ENCODE assay signal across 16 cellular contexts in the genomic region with DNA sequence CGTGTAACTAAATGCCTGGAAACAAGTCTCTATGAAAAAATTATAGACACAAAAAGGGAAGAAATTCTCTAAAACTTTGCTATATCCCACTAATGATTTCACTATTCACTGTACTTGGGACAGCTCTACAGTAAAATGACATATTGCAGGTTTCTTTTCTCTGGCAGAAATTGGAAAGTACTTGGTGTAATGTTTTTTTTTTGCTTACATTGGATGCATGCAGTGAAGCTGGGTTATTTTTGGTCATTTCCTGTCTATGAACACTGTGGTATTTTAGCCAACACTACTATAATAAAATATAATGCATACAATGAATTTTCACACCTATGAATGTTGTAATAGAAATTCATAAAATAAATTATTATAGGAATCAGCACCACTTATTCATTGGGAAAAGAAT.
DNase-seq lines count a peak whose midpoint lies in the region; ATAC-seq and TF ChIP-seq lines count a peak whose summit lies in the region.
"Had no signal": no experiment of that assay in that cellular context is flagged by ENCODE, and none has a peak within 500 bp of the region (broad histone marks: within the 10 kb centered on the region; RNA-seq: fewer than 3 reads in every experiment).

No MANE protein-coding gene starts in this region.

- no peak for ATAC-seq in naive thymus-derived CD8-positive, alpha-beta T cell
- ATAC-seq in GM21526 (IDR thresholded peaks at IDR 0.05; ENCODE audit: low FRiP score, unreplicated experiment), result no peak
- ATAC-seq: GM23338, K562, Panc1 had no signal

- H3K27me3 Mint-ChIP-seq in naive thymus-derived CD8-positive, alpha-beta T cell, result peaks cover 17 to 44% (median 23%) of the 10 kb centered on the region in 5 donors
- H3K27me3 Mint-ChIP-seq in activated CD4-positive, alpha-beta memory T cell treated with anti-CD3 and anti-CD28 coated beads, Interleukin-2, amount 10 ng/mL, durations not matched to agents 7 days and 5 days, result peaks cover 4% of the 10 kb centered on the region

- peaks cover 8 to 36% (median 21%) of the 10 kb centered on the region in 9 donors for H3K9me3 Mint-ChIP-seq in naive thymus-derived CD8-positive, alpha-beta T cell
- H3K9me3 Mint-ChIP-seq in activated CD4-positive, alpha-beta memory T cell treated with anti-CD3 and anti-CD28 coated beads, Interleukin-2, amount 10 ng/mL, durations not matched to agents 7 days and 5 days, result no peaks in the 10 kb centered on the region

- H3K36me3 Mint-ChIP-seq in naive thymus-derived CD8-positive, alpha-beta T cell, result peaks cover 2 to 26% (median 6%) of the 10 kb centered on the region in 3 donors
- H3K36me3 Mint-ChIP-seq in activated CD4-positive, alpha-beta memory T cell treated with anti-CD3 and anti-CD28 coated beads, Interleukin-2, amount 10 ng/mL, durations not matched to agents 7 days and 5 days (ENCODE audit: low read depth), result no peaks in the 10 kb centered on the region

- POLR2A ChIA-PET in naive thymus-derived CD8-positive, alpha-beta T cell (lab: Charles Lee), result no interaction called here
- POLR2A ChIA-PET in activated CD4-positive, alpha-beta memory T cell treated with anti-CD3 and anti-CD28 coated beads, Interleukin-2, amount 10 ng/mL, durations not matched to agents 7 days and 5 days (lab: Charles Lee), result no interaction called here

- DNase-seq in LNCaP clone FGC (ENCODE audit: low read depth) (peak; percentile 31), choroid plexus epithelial cell (ENCODE audit: low read depth) (peak; percentile 54), fibroblast of the aortic adventitia (ENCODE audit: low read depth) (peak; percentile 66), smooth muscle cell of the brain vasculature (ENCODE audit: low read depth, low spot score) (peak; percentile 9)
- DNase-seq in naive thymus-derived CD8-positive, alpha-beta T cell, result no peak
- no peak for DNase-seq in activated CD8-positive, alpha-beta memory T cell treated with anti-CD3 and anti-CD28 coated beads, Interleukin-2, amount 50 U/mL, for 4 hours
- DNase-seq in activated CD4-positive, alpha-beta memory T cell treated with anti-CD3 and anti-CD28 coated beads, Interleukin-2, amount 10 ng/mL, durations not matched to agents 7 days and 5 days, result no peak
- DNase-seq: BE2C; CD4-positive, alpha-beta T cell; NCI-H1092 treated with DMSO at 0.1 percent for 48 hours; NCI-H2081 treated with DMSO at 0.1 percent for 48 hours; NCI-H524 had no signal

- H3K4me3 ChIP-seq in LNCaP clone FGC (ENCODE audit: low read depth, low read length) (no peak overlapping the region), choroid plexus epithelial cell (ENCODE audit: low read depth, low read length) (no peak overlapping the region), fibroblast of the aortic adventitia (ENCODE audit: low read depth, low read length) (no peak overlapping the region)
- H3K4me3 ChIP-seq: GM23338, K562 had no signal

- TF ChIP-seq CTCF in LNCaP clone FGC (IDR thresholded peaks at IDR 0.05; ENCODE audit: control insufficient read depth, extremely low read depth, insufficient read depth) (no peak), choroid plexus epithelial cell (conservative IDR thresholded peaks at IDR 0.05; ENCODE audit: low read depth, low read length) (no peak), fibroblast of the aortic adventitia (IDR thresholded peaks at IDR 0.05; ENCODE audit: insufficient read depth, low read length) (no peak)

- CTCF ChIA-PET in activated CD4-positive, alpha-beta memory T cell treated with anti-CD3 and anti-CD28 coated beads, Interleukin-2, amount 10 ng/mL, durations not matched to agents 7 days and 5 days (lab: Charles Lee), result no interaction called here

- peaks cover 0 to 1% (median 0%) of the 10 kb centered on the region in 4 donors for H3K4me1 Mint-ChIP-seq in naive thymus-derived CD8-positive, alpha-beta T cell
- H3K4me1 Mint-ChIP-seq in activated CD4-positive, alpha-beta memory T cell treated with anti-CD3 and anti-CD28 coated beads, Interleukin-2, amount 10 ng/mL, durations not matched to agents 7 days and 5 days, result no peaks in the 10 kb centered on the region
- H3K4me1 Mint-ChIP-seq: GM23338 had no signal

- H3K27ac Mint-ChIP-seq in naive thymus-derived CD8-positive, alpha-beta T cell, result no peak overlapping the region
- no peak overlapping the region for H3K27ac Mint-ChIP-seq in activated CD4-positive, alpha-beta memory T cell treated with anti-CD3 and anti-CD28 coated beads, Interleukin-2, amount 10 ng/mL, durations not matched to agents 7 days and 5 days
- H3K27ac Mint-ChIP-seq: CD4-positive, alpha-beta T cell; GM23338 had no signal

- no peak overlapping the region for H3K4me3 Mint-ChIP-seq in naive thymus-derived CD8-positive, alpha-beta T cell
- no peak overlapping the region for H3K4me3 Mint-ChIP-seq in activated CD4-positive, alpha-beta memory T cell treated with anti-CD3 and anti-CD28 coated beads, Interleukin-2, amount 10 ng/mL, durations not matched to agents 7 days and 5 days
- H3K4me3 Mint-ChIP-seq: CD4-positive, alpha-beta T cell; GM23338 had no signal

Comparison
In these comparisons a context has a peak if more than half of its experiments do, and no peak if none do; other contexts are left out.
1. DNase-seq: peak in LNCaP clone FGC (single experiment), choroid plexus epithelial cell (single experiment), fibroblast of the aortic adventitia (single experiment) and smooth muscle cell of the brain vasculature (single experiment); none in naive thymus-derived CD8-positive, alpha-beta T cell (0 of 10), activated CD8-positive, alpha-beta memory T cell treated with anti-CD3 and anti-CD28 coated beads, Interleukin-2, amount 50 U/mL, for 4 hours (single experiment) and activated CD4-positive, alpha-beta memory T cell treated with anti-CD3 and anti-CD28 coated beads, Interleukin-2, amount 10 ng/mL, durations not matched to agents 7 days and 5 days (single experiment).